8 cellular contexts compared by ENCODE assay signal in the genomic region with DNA sequence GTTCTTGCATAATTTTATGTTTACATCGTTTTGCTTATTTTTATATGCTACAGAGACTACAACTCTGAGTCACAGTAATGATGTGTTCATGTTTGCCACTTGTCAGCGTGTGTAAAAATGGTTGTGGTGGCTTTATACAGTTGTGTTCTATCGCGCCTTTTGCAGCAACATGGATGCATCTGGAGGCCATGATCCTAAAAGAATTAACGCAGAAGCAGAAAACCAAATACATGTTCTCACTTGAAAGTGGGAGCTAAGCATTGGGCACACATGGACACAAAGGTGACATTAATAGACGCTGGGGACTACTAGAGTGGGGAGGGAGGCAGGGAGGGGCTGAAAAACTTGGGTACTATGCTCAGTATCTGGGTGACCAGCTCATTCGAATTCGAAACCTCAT. TPM values are rescaled to one million over a fixed set of nuclear protein-coding genes. Genes with fewer than 3 reads are reported as not detected.
DNase-seq lines count a peak whose midpoint lies in the region; ATAC-seq and TF ChIP-seq lines count a peak whose summit lies in the region.

No MANE protein-coding gene starts in this region.

- no peaks in the 10 kb centered on the region for H3K9me3 ChIP-seq in iPS-15b (ENCODE audit: control insufficient read depth, insufficient read depth, low read length)
- no peaks in the 10 kb centered on the region for H3K9me3 ChIP-seq in stomach

- WGBS in stomach, 5 donors: 56 to 65% (median 61%) methylated on average over 8 of the region's 8 CpGs
- WGBS in lower leg skin, 2 donors: 55% methylated on average over 8 of the region's 8 CpGs

- H3K36me3 ChIP-seq in iPS-15b (ENCODE audit: control insufficient read depth, insufficient read depth, low read length): peaks cover 6% of the 10 kb centered on the region
- H3K36me3 ChIP-seq in stomach: peaks cover 5 to 24% (median 17%) of the 10 kb centered on the region in 4 donors

- no peaks in the 10 kb centered on the region for H3K9me3 Mint-ChIP-seq in activated T-cell treated with anti-CD3 and anti-CD28 coated beads, Interleukin-2, amount 50 U/mL, for 4 hours

- no peak for ATAC-seq in activated T-cell treated with anti-CD3 and anti-CD28 coated beads, Interleukin-2, amount 50 U/mL, for 4 hours
- ATAC-seq in GM21423 (IDR thresholded peaks at IDR 0.05; ENCODE audit: unreplicated experiment): no peak

- intact Hi-C loops in stomach (cut with DNase I; ENCODE audit: low total_unique reads): no loop called here
- intact Hi-C loops in lower leg skin (cut with DNase I; ENCODE audit: low total_unique reads): no loop called here

- DNase-seq in stimulated activated CD4-positive, alpha-beta T cell treated with anti-CD3 and anti-CD28 coated beads, Interleukin-1b, Interleukin-23, amount 100 ng/mL, for 48 hours: peak; percentile 25
- DNase-seq in stimulated activated CD4-positive, alpha-beta T cell treated with anti-CD3 and anti-CD28 coated beads, Interleukin-4, amount 100 ng/mL, for 4 hours: no peak
- DNase-seq in activated T-cell treated with anti-CD3 and anti-CD28 coated beads, Interleukin-2, amount 50 U/mL, for 4 hours: no peak
- DNase-seq in stomach: no peak
- no peak for DNase-seq in lower leg skin (ENCODE audit: low spot score in 2 of 2)
- no peak for DNase-seq in GDM1 (lab: John Stamatoyannopoulos, UW)

- peaks cover 17% of the 10 kb centered on the region for H3K36me3 Mint-ChIP-seq in activated T-cell treated with anti-CD3 and anti-CD28 coated beads, Interleukin-2, amount 50 U/mL, for 4 hours (ENCODE audit: insufficient read depth)

- TF ChIP-seq CTCF in stomach (IDR thresholded peaks at IDR 0.05): no peak
- TF ChIP-seq CTCF in lower leg skin (IDR thresholded peaks at IDR 0.05): no peak

- no peaks in the 10 kb centered on the region for H3K4me1 ChIP-seq in iPS-15b (ENCODE audit: control insufficient read depth, insufficient read depth, low read length)
- H3K4me1 ChIP-seq in stomach: peaks cover 0 to 44% (median 31%) of the 10 kb centered on the region in 4 donors

- no peak for TF ChIP-seq POLR2A in stomach (IDR thresholded peaks at IDR 0.05)
- no peak for TF ChIP-seq POLR2A in lower leg skin (IDR thresholded peaks at IDR 0.05)

- no peak for TF ChIP-seq EP300 in stomach (IDR thresholded peaks at IDR 0.05)

- H3K4me1 Mint-ChIP-seq in activated T-cell treated with anti-CD3 and anti-CD28 coated beads, Interleukin-2, amount 50 U/mL, for 4 hours (ENCODE audit: low read depth): peaks cover 45% of the 10 kb centered on the region

- peak overlapping the region; percentile 48 for H3K9ac ChIP-seq in iPS-15b (ENCODE audit: low read depth, low read length)

- H3K4me3 ChIP-seq in iPS-15b (ENCODE audit: low read depth, low read length) (peak overlapping the region; percentile 89), stomach (peak overlapping the region; percentile 80 to 87 (median 86)), lower leg skin (ENCODE audit: low read depth, poor library complexity, severe bottlenecking) (no peak overlapping the region)

- H3K27me3 Mint-ChIP-seq in activated T-cell treated with anti-CD3 and anti-CD28 coated beads, Interleukin-2, amount 50 U/mL, for 4 hours (ENCODE audit: low read depth): peaks cover 2% of the 10 kb centered on the region

- peak overlapping the region; percentile 97 to 99 (median 98) for H3K27ac ChIP-seq in stomach

- H3K27me3 ChIP-seq in iPS-15b (ENCODE audit: control insufficient read depth, insufficient read depth, low read length) (no peaks in the 10 kb centered on the region), stomach (peaks cover 0 to 9% (median 0%) of the 10 kb centered on the region in 3 donors)

- H3K4me3 Mint-ChIP-seq in activated T-cell treated with anti-CD3 and anti-CD28 coated beads, Interleukin-2, amount 50 U/mL, for 4 hours: peak overlapping the region; percentile 99

RNA-seq across cellular contexts. Expression of a gene that starts 1.0 kb away (rescaled TPM):
- total RNA-seq in activated T-cell treated with anti-CD3 and anti-CD28 coated beads, Interleukin-2, amount 50 U/mL, for 4 hours: 10 to 100 TPM; 77.0 to 99.1 (median 91.1) TPM
- 10 to 100 TPM in 4 of 5 donors, 1 to 10 TPM in 1; 5.3 to 74.9 (median 26.8) TPM for total RNA-seq in stomach
- polyA plus RNA-seq in stomach: 10 to 100 TPM in 2 of 3 donors, 1 to 10 TPM in 1; 9.5 to 29.0 (median 26.1) TPM
- 10 to 100 TPM; 32.5 to 43.9 (median 41.3) TPM for total RNA-seq in lower leg skin

RNA-seq across cellular contexts. Expression of a gene that starts 9.7 kb away (rescaled TPM):
- total RNA-seq in activated T-cell treated with anti-CD3 and anti-CD28 coated beads, Interleukin-2, amount 50 U/mL, for 4 hours: 10 to 100 TPM; 11.1 to 15.1 (median 12.3) TPM
- total RNA-seq in stomach: 10 to 100 TPM in 2 of 5 donors, 1 to 10 TPM in 2, under 1 TPM in 1; 0.58 to 20.7 (median 4.9) TPM
- polyA plus RNA-seq in stomach: 1 to 10 TPM; 4.7 to 7.5 (median 5.2) TPM
- total RNA-seq in lower leg skin: 10 to 100 TPM; 14.2 to 26.1 (median 19.4) TPM

RNA-seq across cellular contexts. Expression of a gene that starts 39.6 kb away (rescaled TPM):
- total RNA-seq in activated T-cell treated with anti-CD3 and anti-CD28 coated beads, Interleukin-2, amount 50 U/mL, for 4 hours: 10 to 100 TPM; 19.6 to 22.1 (median 21.5) TPM
- total RNA-seq in stomach: 10 to 100 TPM in 2 of 5 donors, 1 to 10 TPM in 2, not detected in 1; 5.4 to 24.3 (median 13.0) TPM
- 10 to 100 TPM in 1 of 3 donors, 1 to 10 TPM in 2; 6.9 to 12.8 (median 7.3) TPM for polyA plus RNA-seq in stomach
- total RNA-seq in lower leg skin: 10 to 100 TPM in 2 of 4 donors, 1 to 10 TPM in 2; 5.3 to 10.6 (median 8.7) TPM

RNA-seq across cellular contexts. Expression of a gene that starts 39.9 kb away (rescaled TPM):
- total RNA-seq in activated T-cell treated with anti-CD3 and anti-CD28 coated beads, Interleukin-2, amount 50 U/mL, for 4 hours: 1 to 10 TPM; 1.3 to 2.0 (median 1.6) TPM
- total RNA-seq in stomach: 10 to 100 TPM in 1 of 5 donors, 1 to 10 TPM in 3, not detected in 1; 1.4 to 24.6 (median 3.3) TPM
- 1 to 10 TPM in 1 of 3 donors, under 1 TPM in 2; 0.61 to 2.6 (median 0.93) TPM for polyA plus RNA-seq in stomach
- total RNA-seq in lower leg skin: 1 to 10 TPM in 3 of 4 donors, under 1 TPM in 1; 0.53 to 6.1 (median 4.3) TPM
